ENCODE assay signal across 8 cellular contexts in genomic region chr6:139534472-139535115, GRCh38.
DNase-seq lines count a peak whose midpoint lies in the region; ATAC-seq and TF ChIP-seq lines count a peak whose summit lies in the region.
"Had no signal": no experiment of that assay in that cellular context is flagged by ENCODE, and none has a peak within 500 bp of the region (broad histone marks: within the 10 kb centered on the region; RNA-seq: fewer than 3 reads in every experiment).

No MANE protein-coding gene starts in this region.

- H3K27me3 ChIP-seq in endodermal cell (ENCODE audit: control insufficient read depth, insufficient read depth, low read length, poor library complexity, severe bottlenecking) (no peaks in the 10 kb centered on the region), spleen (replicated peaks in 1 of 7) (no peaks in the 10 kb centered on the region), PC-9 (ENCODE audit: insufficient read depth, low read depth) (no peaks in the 10 kb centered on the region)

- peaks cover 43% of the 10 kb centered on the region for H3K4me1 Mint-ChIP-seq in endodermal cell

- peak overlapping the region; percentile 58 for H3K9ac ChIP-seq in endodermal cell (ENCODE audit: extremely low read depth, low read length, poor library complexity, severe bottlenecking)

- no peaks in the 10 kb centered on the region for H3K36me3 Mint-ChIP-seq in endodermal cell (ENCODE audit: low read depth)

- DNase-seq in OCI-M1 (lab: John Stamatoyannopoulos, UW) (peak; percentile 90), endodermal cell (peak; percentile 72), spleen (no peak), PC-9 (no peak), DMS53 treated with DMSO at 0.1 percent for 48 hours (lab: John Stamatoyannopoulos, UW; ENCODE audit: unreplicated experiment) (no peak)
- DNase-seq: naive B cell had no signal

- no peaks in the 10 kb centered on the region for H3F3A ChIP-seq in PC-9 (ENCODE audit: insufficient read depth, low read depth)

- ATAC-seq in GM21723 (IDR thresholded peaks at IDR 0.05; ENCODE audit: unreplicated experiment) (peak; percentile 62), GM18519 (IDR thresholded peaks at IDR 0.05; ENCODE audit: low FRiP score, unreplicated experiment) (no peak)

- POLR2A ChIA-PET in PC-9 (lab: Charles Lee; ENCODE audit: unreplicated experiment) = interaction anchor here (0.6 kb wide), 1 partner anchor 160 kb away, joined by 10 read pairs; the partner anchor contains the start of gene CITED2

- TF ChIP-seq POLR2A in spleen (IDR thresholded peaks at IDR 0.05) = no peak

- peak overlapping the region; percentile 63 for H3K4me3 ChIP-seq in endodermal cell (ENCODE audit: low read length)
- no peak overlapping the region for H3K4me3 ChIP-seq in spleen
- no peak overlapping the region for H3K4me3 ChIP-seq in PC-9

- H3K4me1 ChIP-seq in endodermal cell (ENCODE audit: control insufficient read depth, insufficient read depth, low read length) = peaks cover 13% of the 10 kb centered on the region
- H3K4me1 ChIP-seq in spleen = peaks cover 6 to 44% (median 24%) of the 10 kb centered on the region in 6 donors
- H3K4me1 ChIP-seq in PC-9 (replicated peaks; ENCODE audit: insufficient read depth) = peaks cover 6% of the 10 kb centered on the region; the same call in 1 of the 2 replicates

- peaks cover 3% of the 10 kb centered on the region for H3K27me3 Mint-ChIP-seq in endodermal cell (ENCODE audit: insufficient read depth)
- H3K27me3 Mint-ChIP-seq: naive B cell had no signal

- no peaks in the 10 kb centered on the region for H4K20me1 ChIP-seq in PC-9 (ENCODE audit: insufficient read depth)

- H3K27ac Mint-ChIP-seq in endodermal cell = peak overlapping the region; percentile 90

- no peak overlapping the region for H2AFZ ChIP-seq in PC-9

- H3K4me2 ChIP-seq in PC-9 = no peak overlapping the region

- H3K9me3 Mint-ChIP-seq in endodermal cell = peaks cover 1% of the 10 kb centered on the region

- WGBS in endodermal cell (ENCODE audit: insufficient coverage in 1 of 2, insufficient read length in 1 of 2), 2 experiments = 27 to 49% methylated on average over 4 to 5 of the region's 5 CpGs
- WGBS in spleen, 5 donors = 8 to 23% (median 14%) methylated on average over 5 of the region's 5 CpGs

- CTCF ChIA-PET in PC-9 (lab: Charles Lee) = no interaction called here

- no peak for TF ChIP-seq CTCF in endodermal cell (conservative IDR thresholded peaks at IDR 0.05)
- TF ChIP-seq CTCF in spleen (IDR thresholded peaks at IDR 0.05 in 8 of 11, conservative IDR thresholded peaks at IDR 0.05 in 3 of 11) = no peak
- no peak for TF ChIP-seq CTCF in PC-9 (conservative IDR thresholded peaks at IDR 0.05)

- intact Hi-C loops in spleen (cut with DNase I; ENCODE audit: low total_unique reads) (no loop called here), PC-9 (cut with micrococcal nuclease; ENCODE audit: unreplicated experiment) (loop anchor here (5.0 kb wide), 2 partner anchors 53 to 157 kb away; no protein-coding TSS in a partner anchor)

- no peaks in the 10 kb centered on the region for H3K9me2 ChIP-seq in PC-9 (ENCODE audit: insufficient read depth)

- no peaks in the 10 kb centered on the region for H3K36me3 ChIP-seq in endodermal cell (ENCODE audit: control insufficient read depth, insufficient read depth, low read length)
- no peaks in the 10 kb centered on the region for H3K36me3 ChIP-seq in spleen
- no peaks in the 10 kb centered on the region for H3K36me3 ChIP-seq in PC-9 (ENCODE audit: low read depth)

- H3K9me3 ChIP-seq in endodermal cell (ENCODE audit: control insufficient read depth, low read length) = no peaks in the 10 kb centered on the region
- no peaks in the 10 kb centered on the region for H3K9me3 ChIP-seq in spleen
- no peaks in the 10 kb centered on the region; the same call in 1 of the 2 replicates for H3K9me3 ChIP-seq in PC-9 (ENCODE audit: insufficient read depth, low read depth)

- no peaks in the 10 kb centered on the region for H3K79me2 ChIP-seq in PC-9 (ENCODE audit: low read depth)

- BruUV-seq in PC-9 (replicated peaks; lab: Mats Ljungman, UMichigan) = no TSS peak

- no peak overlapping the region for H3K4me3 Mint-ChIP-seq in endodermal cell
- H3K4me3 Mint-ChIP-seq: naive B cell had no signal

- H3K27ac ChIP-seq in endodermal cell (ENCODE audit: low read depth, low read length) = peak overlapping the region; percentile 15
- H3K27ac ChIP-seq in spleen = peak overlapping the region in 7 of 8 donors; percentile 35 to 74 (median 64)
- H3K27ac ChIP-seq in PC-9 = no peak overlapping the region

Comparison
In these comparisons a context has a peak if more than half of its experiments do, and no peak if none do; other contexts are left out.
1. DNase-seq: peak in OCI-M1 (single experiment) and endodermal cell (single experiment); none in spleen (single experiment), PC-9 (0 of 2) and DMS53 treated with DMSO at 0.1 percent for 48 hours (single experiment).